In the genomic region with DNA sequence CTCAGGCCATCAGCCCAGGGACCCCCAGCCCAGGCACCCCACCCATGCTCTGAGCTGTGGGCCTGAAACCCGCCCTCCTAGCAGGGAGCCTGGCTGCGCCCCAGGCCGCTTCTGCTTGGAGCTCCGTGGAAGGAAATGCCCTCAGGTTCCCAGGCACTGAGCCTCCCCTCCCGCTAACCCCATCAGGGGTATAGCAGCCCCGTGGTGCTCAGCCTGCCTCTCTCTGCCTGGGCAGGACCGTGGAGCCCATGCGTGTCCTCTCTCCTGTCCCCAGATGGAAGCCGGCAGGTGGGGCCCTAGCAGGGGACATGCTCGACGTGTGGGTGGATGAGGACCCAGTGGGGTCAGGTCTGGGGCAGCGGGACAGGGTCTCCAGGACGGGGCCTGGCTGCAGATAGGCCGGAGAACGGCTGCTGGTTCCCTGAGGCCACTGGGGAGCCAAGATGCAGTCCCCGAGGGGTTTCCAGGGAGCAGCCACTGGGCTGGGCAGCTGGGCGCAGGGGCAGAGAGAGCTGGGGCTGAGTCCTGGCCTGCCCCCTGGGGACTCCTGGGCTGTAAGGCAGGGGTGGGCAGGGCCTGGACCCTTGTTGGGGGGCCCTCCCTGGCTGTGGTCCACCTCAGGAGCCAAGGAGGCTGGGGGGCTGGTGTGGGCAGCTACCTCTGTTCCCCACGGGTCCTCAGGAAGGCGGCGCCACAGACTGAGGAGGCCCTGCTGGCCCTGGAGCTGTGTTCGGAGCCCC, we compare ENCODE assay signal across 8 cellular contexts.
DNase-seq lines count a peak whose midpoint lies in the region; ATAC-seq and TF ChIP-seq lines count a peak whose summit lies in the region.

No MANE protein-coding gene starts in this region.

- peak overlapping the region; percentile 64 for H3K4me3 Mint-ChIP-seq in CD8-positive, alpha-beta T cell

- H3K9me3 ChIP-seq in CD8-positive, alpha-beta T cell (ENCODE audit: low read length), result no peaks in the 10 kb centered on the region
- H3K9me3 ChIP-seq in ectodermal cell (ENCODE audit: control insufficient read depth, low read length), result no peaks in the 10 kb centered on the region
- H3K9me3 ChIP-seq in psoas muscle, result no peaks in the 10 kb centered on the region

- no peaks in the 10 kb centered on the region for H3K9me3 Mint-ChIP-seq in CD8-positive, alpha-beta T cell

- H3K36me3 ChIP-seq in CD8-positive, alpha-beta T cell (ENCODE audit: insufficient read depth, low read length), result no peaks in the 10 kb centered on the region
- no peaks in the 10 kb centered on the region for H3K36me3 ChIP-seq in ectodermal cell (ENCODE audit: control insufficient read depth, insufficient read depth, low read length)
- H3K36me3 ChIP-seq in psoas muscle (ENCODE audit: insufficient read depth in 1 of 2, low read depth in 1 of 2), result no peaks in the 10 kb centered on the region

- no peak for DNase-seq in CD8-positive, alpha-beta T cell
- no peak for DNase-seq in Jurkat, Clone E6-1 (ENCODE audit: low read depth, low spot score)
- DNase-seq in psoas muscle (no peak), anterior cingulate cortex (lab: John Stamatoyannopoulos, UW) (no peak)
- DNase-seq in effector CD8-positive, alpha-beta T cell (lab: John Stamatoyannopoulos, UW), result no peak
- DNase-seq in activated effector memory CD4-positive, alpha-beta T cell treated with Interleukin-2 at 50 U/mL for 16 hours, result no peak

- H3K36me3 Mint-ChIP-seq in CD8-positive, alpha-beta T cell, result no peaks in the 10 kb centered on the region

- peak overlapping the region; percentile 70 for H3K27ac ChIP-seq in CD8-positive, alpha-beta T cell (ENCODE audit: low read depth, low read length)
- peak overlapping the region; percentile 50 for H3K27ac ChIP-seq in ectodermal cell (ENCODE audit: insufficient read depth, low read depth, low read length, poor library complexity, severe bottlenecking)
- peak overlapping the region; percentile 50 for H3K27ac ChIP-seq in psoas muscle

- peak; percentile 3 for ATAC-seq in CD8-positive, alpha-beta T cell
- ATAC-seq in psoas muscle (no peak), HG03354 (IDR thresholded peaks at IDR 0.05; ENCODE audit: poor library complexity, severe bottlenecking, unreplicated experiment) (no peak)

- peaks cover 76% of the 10 kb centered on the region for H3K4me1 ChIP-seq in CD8-positive, alpha-beta T cell (ENCODE audit: insufficient read depth, low read length)
- H3K4me1 ChIP-seq in ectodermal cell (ENCODE audit: control insufficient read depth, insufficient read depth, low read length), result peaks cover 60% of the 10 kb centered on the region
- peaks cover 16% of the 10 kb centered on the region for H3K4me1 ChIP-seq in psoas muscle

- H3K4me1 Mint-ChIP-seq in CD8-positive, alpha-beta T cell (ENCODE audit: low read depth), result peaks cover 35% of the 10 kb centered on the region

- intact Hi-C loops in CD8-positive, alpha-beta T cell (cut with DNase I, micrococcal nuclease), result loop anchor here (1.0 to 10.0 kb wide), 10 partner anchors 15 to 269 kb away; a partner anchor contains a TSS
- intact Hi-C loops in psoas muscle (cut with DNase I), result loop anchor here (2.0 to 5.0 kb wide), 3 partner anchors 84 to 121 kb away; a partner anchor contains a TSS

- H3K27me3 ChIP-seq in CD8-positive, alpha-beta T cell (ENCODE audit: insufficient read depth, low read length), result no peaks in the 10 kb centered on the region
- H3K27me3 ChIP-seq in ectodermal cell (ENCODE audit: control insufficient read depth, insufficient read depth, low read length, poor library complexity, severe bottlenecking), result no peaks in the 10 kb centered on the region
- H3K27me3 ChIP-seq in psoas muscle (ENCODE audit: insufficient read depth in 3 of 3, low read length in 2 of 3), result peaks cover 0 to 35% (median 6%) of the 10 kb centered on the region in 3 donors

- H3K4me3 ChIP-seq in CD8-positive, alpha-beta T cell (ENCODE audit: low read depth, low read length), result peak overlapping the region; percentile 58
- peak overlapping the region; percentile 49 for H3K4me3 ChIP-seq in Jurkat, Clone E6-1 (ENCODE audit: low read length)
- H3K4me3 ChIP-seq in ectodermal cell (ENCODE audit: insufficient read depth, low read depth, low read length), result no peak overlapping the region
- peak overlapping the region; percentile 69 for H3K4me3 ChIP-seq in psoas muscle

- CTCF ChIA-PET in CD8-positive, alpha-beta T cell (lab: Charles Lee), result interaction anchor here (0.6 to 3.1 kb wide), 16 partner anchors 9 to 201 kb away, joined by 3 to 13 read pairs (median 4); a partner anchor contains a TSS

- no peaks in the 10 kb centered on the region for H3K27me3 Mint-ChIP-seq in CD8-positive, alpha-beta T cell (ENCODE audit: low read depth)

- WGBS in ectodermal cell, 2 experiments, result 87 to 88% methylated on average over 21 of the region's 21 CpGs
- 60 to 70% (median 61%) methylated on average over 21 of the region's 21 CpGs for WGBS in psoas muscle, 3 donors

- POLR2A ChIA-PET in CD8-positive, alpha-beta T cell (lab: Charles Lee), result interaction anchor here (0.6 to 3.8 kb wide), 7 partner anchors 16 to 121 kb away, joined by 3 to 20 read pairs (median 6); a partner anchor contains a TSS

- TF ChIP-seq CTCF in CD8-positive, alpha-beta T cell (IDR thresholded peaks at IDR 0.05), result no peak
- TF ChIP-seq CTCF in psoas muscle (IDR thresholded peaks at IDR 0.05), result no peak

- H3K27ac Mint-ChIP-seq in CD8-positive, alpha-beta T cell, result peak overlapping the region; percentile 79
